In the genomic region with DNA sequence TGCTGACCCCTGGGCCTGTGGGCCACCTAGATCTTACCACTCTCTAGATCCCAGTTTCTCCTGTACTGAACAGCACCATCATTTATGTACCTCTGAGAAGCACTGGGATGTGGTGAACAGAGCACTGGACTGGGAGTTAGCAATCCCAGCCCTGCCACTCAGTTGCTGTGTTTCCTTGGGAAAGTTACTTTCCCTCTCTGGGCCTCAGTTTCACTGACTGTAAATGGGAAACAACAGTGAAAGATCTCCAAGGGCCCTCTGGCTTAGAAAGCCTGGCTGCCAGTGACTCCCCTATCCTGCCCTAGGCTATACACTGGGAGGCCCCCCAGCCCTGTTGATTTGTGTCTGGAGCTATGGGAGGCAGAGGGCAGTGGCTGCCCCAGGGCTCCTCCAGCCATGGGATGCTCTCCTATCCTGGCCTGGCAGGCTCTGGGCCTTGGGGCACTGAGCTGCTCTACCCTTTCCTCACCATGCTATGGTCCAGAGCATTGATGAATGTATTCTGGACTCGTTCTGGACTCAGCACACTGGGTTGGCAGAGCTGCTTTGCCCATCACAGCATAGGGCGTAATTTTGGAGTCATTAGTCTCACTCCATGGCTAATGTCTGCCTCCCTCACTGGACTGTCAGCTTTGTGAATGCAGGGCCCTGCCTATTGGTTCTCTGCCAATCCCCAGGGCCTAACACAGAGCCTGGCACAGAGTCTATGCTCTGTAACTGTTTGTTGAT, we compare ENCODE assay signal across 18 cellular contexts.
DNase-seq lines count a peak whose midpoint lies in the region; FAIRE-seq and TF ChIP-seq lines count a peak whose summit lies in the region.
"Had no signal": no experiment of that assay in that cellular context is flagged by ENCODE, and none has a peak within 500 bp of the region (broad histone marks: within the 10 kb centered on the region; RNA-seq: fewer than 3 reads in every experiment).

No MANE protein-coding gene starts in this region.

- peaks cover 0 to 22% (median 4%) of the 10 kb centered on the region in 3 donors for H3K36me3 Mint-ChIP-seq in CD8-positive, alpha-beta memory T cell
- H3K36me3 Mint-ChIP-seq in astrocyte (ENCODE audit: low read depth, unreplicated experiment): no peaks in the 10 kb centered on the region
- H3K36me3 Mint-ChIP-seq: naive thymus-derived CD4-positive, alpha-beta T cell had no signal

- DNase-seq in CD8-positive, alpha-beta memory T cell: no peak
- DNase-seq in astrocyte (ENCODE audit: low read depth) (no peak), right atrium auricular region (ENCODE audit: low spot score) (no peak), posterior vena cava (ENCODE audit: low spot score) (peak; percentile 56), NCI-H2196 treated with DMSO at 0.1 percent for 48 hours (lab: John Stamatoyannopoulos, UW; ENCODE audit: unreplicated experiment) (no peak), T-helper 1 cell (no peak)
- no peak for DNase-seq in activated CD4-positive, alpha-beta T cell treated with anti-CD3 and anti-CD28 coated beads for 48 hours
- no peak for DNase-seq in stimulated activated CD8-positive, alpha-beta memory T cell treated with anti-CD3 and anti-CD28 coated beads, Interleukin-4, amount 100 ng/mL, for 48 hours
- DNase-seq: activated naive CD4-positive, alpha-beta T cell; EL; lower lobe of right lung; MM.1S; naive thymus-derived CD4-positive, alpha-beta T cell; NCI-H1694 treated with DMSO at 0.1 percent for 48 hours; NCI-H226; stimulated activated CD4-positive, alpha-beta T cell treated with anti-CD3 and anti-CD28 coated beads, Interleukin-15, amount 100 ng/mL, for 24 hours; T-helper 2 cell had no signal

- no peaks in the 10 kb centered on the region for H3K9me3 ChIP-seq in CD8-positive, alpha-beta memory T cell (ENCODE audit: low read length)
- no peaks in the 10 kb centered on the region for H3K9me3 ChIP-seq in astrocyte (ENCODE audit: insufficient read depth, low read depth, low read length)
- H3K9me3 ChIP-seq in right atrium auricular region: no peaks in the 10 kb centered on the region
- H3K9me3 ChIP-seq: lower lobe of right lung had no signal

- peaks cover 7% of the 10 kb centered on the region for H4K20me1 ChIP-seq in astrocyte (ENCODE audit: insufficient read depth, low read length)

- no peaks in the 10 kb centered on the region for H3K27me3 ChIP-seq in CD8-positive, alpha-beta memory T cell (ENCODE audit: insufficient read depth, low read length, poor library complexity, severe bottlenecking)
- no peaks in the 10 kb centered on the region for H3K27me3 ChIP-seq in astrocyte (ENCODE audit: insufficient read depth, low read length)
- H3K27me3 ChIP-seq in right atrium auricular region: no peaks in the 10 kb centered on the region

- H3K4me3 ChIP-seq in CD8-positive, alpha-beta memory T cell (ENCODE audit: low read length): no peak overlapping the region
- no peak overlapping the region for H3K4me3 ChIP-seq in astrocyte (ENCODE audit: insufficient read depth, low read depth, low read length)
- no peak overlapping the region for H3K4me3 ChIP-seq in right atrium auricular region
- H3K4me3 ChIP-seq: lower lobe of right lung had no signal

- POLR2A ChIA-PET in CD8-positive, alpha-beta memory T cell (lab: Charles Lee): no interaction called here

- H3K27me3 Mint-ChIP-seq in CD8-positive, alpha-beta memory T cell: no peaks in the 10 kb centered on the region
- peaks cover 4% of the 10 kb centered on the region for H3K27me3 Mint-ChIP-seq in astrocyte (ENCODE audit: low read depth, unreplicated experiment)
- H3K27me3 Mint-ChIP-seq: naive thymus-derived CD4-positive, alpha-beta T cell; stimulated activated naive CD8-positive, alpha-beta T cell treated with anti-CD3 and anti-CD28 coated beads, Interleukin-15, Interleukin-2, amounts not matched to agents 100 ng/mL and 50 ng/mL, for 24 hours had no signal

- H3K9me3 Mint-ChIP-seq in CD8-positive, alpha-beta memory T cell: no peaks in the 10 kb centered on the region
- H3K9me3 Mint-ChIP-seq in astrocyte (ENCODE audit: unreplicated experiment): no peaks in the 10 kb centered on the region
- H3K9me3 Mint-ChIP-seq: stimulated activated naive CD8-positive, alpha-beta T cell treated with anti-CD3 and anti-CD28 coated beads, Interleukin-15, Interleukin-2, amounts not matched to agents 100 ng/mL and 50 ng/mL, for 24 hours had no signal

- H3K79me2 ChIP-seq in astrocyte (ENCODE audit: insufficient read depth, low read length): peaks cover 17% of the 10 kb centered on the region

- H3K4me1 ChIP-seq in CD8-positive, alpha-beta memory T cell (ENCODE audit: insufficient read depth, low read length): peaks cover 12% of the 10 kb centered on the region
- peaks cover 35% of the 10 kb centered on the region for H3K4me1 ChIP-seq in astrocyte (ENCODE audit: insufficient read depth, low read length)
- H3K4me1 ChIP-seq in right atrium auricular region: peaks cover 0 to 83% of the 10 kb centered on the region in 2 donors

- H3K27ac ChIP-seq in CD8-positive, alpha-beta memory T cell (ENCODE audit: low read depth, low read length): no peak overlapping the region
- no peak overlapping the region for H3K27ac ChIP-seq in astrocyte (ENCODE audit: low read depth, low read length)
- peak overlapping the region; percentile 87 to 88 for H3K27ac ChIP-seq in right atrium auricular region

- no peak overlapping the region for H3K9ac ChIP-seq in astrocyte (ENCODE audit: low read length)

- no peaks in the 10 kb centered on the region for H3K36me3 ChIP-seq in CD8-positive, alpha-beta memory T cell (ENCODE audit: insufficient read depth, low read length)
- H3K36me3 ChIP-seq in astrocyte (ENCODE audit: insufficient read depth, low read length): no peaks in the 10 kb centered on the region
- no peaks in the 10 kb centered on the region for H3K36me3 ChIP-seq in right atrium auricular region
- H3K36me3 ChIP-seq: lower lobe of right lung had no signal

- no peak for TF ChIP-seq CTCF in astrocyte (IDR thresholded peaks at IDR 0.05; ENCODE audit: insufficient read depth, low read depth, low read length)
- no peak for TF ChIP-seq CTCF in right atrium auricular region (IDR thresholded peaks at IDR 0.05)

- FAIRE-seq in astrocyte (lab: Jason Lieb, UNC): no peak

- no peak overlapping the region for H2AFZ ChIP-seq in astrocyte (ENCODE audit: low read depth, low read length)

- intact Hi-C loops in posterior vena cava (cut with DNase I): loop anchor here in 1 of 2 donors (10.0 kb wide), 1 partner anchor 1382 kb away; no protein-coding TSS in a partner anchor

- CTCF ChIA-PET in CD8-positive, alpha-beta memory T cell (lab: Charles Lee): interaction anchor here (1.2 to 1.7 kb wide), 3 partner anchors 16 to 93 kb away, joined by 3 to 5 read pairs (median 3); no protein-coding TSS in a partner anchor

- peak overlapping the region in 6 of 8 donors; percentile 27 to 83 (median 67) for H3K27ac Mint-ChIP-seq in CD8-positive, alpha-beta memory T cell
- no peak overlapping the region for H3K27ac Mint-ChIP-seq in astrocyte (ENCODE audit: unreplicated experiment)

- no peak overlapping the region for H3K4me2 ChIP-seq in astrocyte (ENCODE audit: low read length)

- no peak overlapping the region for H3K4me3 Mint-ChIP-seq in CD8-positive, alpha-beta memory T cell
- H3K4me3 Mint-ChIP-seq in astrocyte (ENCODE audit: unreplicated experiment): peak overlapping the region; percentile 40
- H3K4me3 Mint-ChIP-seq: naive thymus-derived CD4-positive, alpha-beta T cell; stimulated activated naive CD8-positive, alpha-beta T cell treated with anti-CD3 and anti-CD28 coated beads, Interleukin-15, Interleukin-2, amounts not matched to agents 100 ng/mL and 50 ng/mL, for 24 hours had no signal

- peaks cover 38 to 77% (median 57%) of the 10 kb centered on the region in 3 donors for H3K4me1 Mint-ChIP-seq in CD8-positive, alpha-beta memory T cell
- H3K4me1 Mint-ChIP-seq in astrocyte (ENCODE audit: low read depth, unreplicated experiment): peaks cover 28% of the 10 kb centered on the region

Comparison
In these comparisons a context has a peak if more than half of its experiments do, and no peak if none do; other contexts are left out.
1. H3K27ac ChIP-seq: peak in right atrium auricular region (2 of 2); none in CD8-positive, alpha-beta memory T cell (single experiment) and astrocyte (single experiment).